In the genomic region with DNA sequence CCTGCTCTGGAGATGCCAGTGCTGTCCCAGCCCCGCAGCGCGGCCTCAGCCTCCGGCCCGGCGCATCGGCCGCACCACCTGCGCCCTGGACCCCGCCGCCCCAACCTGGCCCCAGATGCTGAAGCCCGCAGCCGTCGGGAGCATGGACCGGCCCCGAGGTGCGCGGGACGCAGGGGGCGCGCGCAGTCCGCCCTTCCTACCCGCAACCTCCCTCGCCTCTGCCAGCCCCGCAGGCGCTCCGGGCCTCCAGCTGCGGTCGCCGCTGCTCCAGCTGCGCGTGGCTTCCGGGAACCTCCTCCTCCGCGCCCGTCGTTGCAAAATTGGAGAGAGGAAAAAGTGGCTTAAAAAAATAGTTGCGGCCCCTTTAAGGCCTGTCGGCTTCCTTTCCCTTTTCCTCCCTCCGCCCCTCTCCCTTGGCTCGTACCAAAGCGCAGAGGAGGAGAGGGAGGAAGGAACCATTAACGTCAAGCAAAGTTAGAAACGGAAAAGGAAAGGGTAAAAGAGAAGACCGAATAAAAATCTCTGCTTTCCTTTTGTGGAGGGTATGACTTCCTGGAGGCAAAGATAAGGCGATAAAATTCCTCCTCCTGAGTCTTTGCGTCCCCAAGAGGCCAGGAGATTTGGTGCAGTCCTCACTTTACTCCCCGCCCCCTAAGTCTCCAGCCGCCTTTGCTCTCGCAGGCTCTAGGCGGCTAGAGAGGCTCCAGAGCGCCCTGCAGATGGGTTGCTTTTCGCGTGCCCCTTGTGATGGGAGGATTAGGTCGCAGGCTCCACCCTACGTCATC, we compare ENCODE assay signal across 8 cellular contexts. TPM values are rescaled to one million over a fixed set of nuclear protein-coding genes. Genes with fewer than 3 reads are reported as not detected.
A peak's percentile ranks its signal among the peaks of the same experiment; 100 is the strongest.
DNase-seq lines count a peak whose midpoint lies in the region; ATAC-seq and TF ChIP-seq lines count a peak whose summit lies in the region.

CDIPT (minus strand) TSS at position 343 of the 785 bp plus-strand sequence. CDS start 369 bp downstream, outside the sequence.

- peak; percentile 94 for ATAC-seq in GM21447 (IDR thresholded peaks at IDR 0.05; ENCODE audit: unreplicated experiment)

- H2AFZ ChIP-seq in OCI-LY3 (ENCODE audit: low read depth, low read length): peak within 1 kb of the TSS; percentile 92

- peak within 1 kb of the TSS; percentile 97 for H3K4me3 Mint-ChIP-seq in endothelial cell (ENCODE audit: unreplicated experiment)
- H3K4me3 Mint-ChIP-seq in mesothelial cell of epicardium: peak within 1 kb of the TSS; percentile 94

- H3K79me2 ChIP-seq in OCI-LY3 (ENCODE audit: low read length): peaks cover 10% of the 10 kb centered on the region

- H3K36me3 ChIP-seq in OCI-LY3 (replicated peaks; ENCODE audit: low read depth, low read length): peaks cover 3% of the 10 kb centered on the region

- no peaks in the 10 kb centered on the region for H3K9me3 ChIP-seq in OCI-LY3 (ENCODE audit: insufficient read depth, low read length)

- H3K27ac Mint-ChIP-seq in endothelial cell (ENCODE audit: unreplicated experiment) (peak within 1 kb of the TSS; percentile 98), mesothelial cell of epicardium (peak within 1 kb of the TSS; percentile 100)

- peak; percentile 99 for DNase-seq in DMS 273 (lab: John Stamatoyannopoulos, UW; ENCODE audit: unreplicated experiment)
- peak; percentile 86 for DNase-seq in HuH-7.5 (ENCODE audit: low spot score)
- peak; percentile 91 for DNase-seq in activated CD8-positive, alpha-beta memory T cell treated with anti-CD3 and anti-CD28 coated beads, Interleukin-2, amount 50 U/mL, for 48 hours
- DNase-seq in endothelial cell (ENCODE audit: low spot score): peak; percentile 86
- peak; percentile 73 to 84 for DNase-seq in mesothelial cell of epicardium (ENCODE audit: low spot score in 2 of 2, unreplicated experiment in 2 of 2)
- DNase-seq in stimulated activated CD8-positive, alpha-beta memory T cell treated with anti-CD3 and anti-CD28 coated beads, Interleukin-15, amount 100 ng/mL, for 48 hours (ENCODE audit: low read depth in 2 of 2): peak; percentile 88 to 89

- H3K4me2 ChIP-seq in OCI-LY3 (ENCODE audit: low read length): peak within 1 kb of the TSS; percentile 98

- peak within 1 kb of the TSS; percentile 67 for H3K9ac ChIP-seq in OCI-LY3 (ENCODE audit: low read length)

- TF ChIP-seq CTCF in OCI-LY3 (IDR thresholded peaks at IDR 0.05; ENCODE audit: low read depth, low read length): peak; percentile 71
- TF ChIP-seq CTCF in endothelial cell (IDR thresholded peaks at IDR 0.05; ENCODE audit: unreplicated experiment): no peak
- no peak for TF ChIP-seq CTCF in mesothelial cell of epicardium (IDR thresholded peaks at IDR 0.05; ENCODE audit: unreplicated experiment)

- H3K4me1 ChIP-seq in OCI-LY3 (ENCODE audit: low read length): peaks cover 9% of the 10 kb centered on the region

- H3K4me1 Mint-ChIP-seq in endothelial cell (ENCODE audit: unreplicated experiment): peaks cover 16% of the 10 kb centered on the region
- peaks cover 9% of the 10 kb centered on the region for H3K4me1 Mint-ChIP-seq in mesothelial cell of epicardium

- H3K27me3 ChIP-seq in OCI-LY3 (ENCODE audit: low read depth, low read length): no peaks in the 10 kb centered on the region

- H3K36me3 Mint-ChIP-seq in endothelial cell (ENCODE audit: low read depth, unreplicated experiment) (peaks cover 11% of the 10 kb centered on the region), mesothelial cell of epicardium (peaks cover 11% of the 10 kb centered on the region)

- H3K27me3 Mint-ChIP-seq in endothelial cell (ENCODE audit: unreplicated experiment): peaks cover 13% of the 10 kb centered on the region
- H3K27me3 Mint-ChIP-seq in mesothelial cell of epicardium (ENCODE audit: low read depth): no peaks in the 10 kb centered on the region

- peak within 1 kb of the TSS; percentile 84 for H3K4me3 ChIP-seq in OCI-LY3 (ENCODE audit: low read length)

- no peaks in the 10 kb centered on the region for H4K20me1 ChIP-seq in OCI-LY3 (ENCODE audit: insufficient read depth, low read length)

- peak within 1 kb of the TSS; percentile 59 for H3K27ac ChIP-seq in OCI-LY3 (ENCODE audit: low read length)

- no peaks in the 10 kb centered on the region for H3K9me3 Mint-ChIP-seq in endothelial cell (ENCODE audit: unreplicated experiment)
- no peaks in the 10 kb centered on the region for H3K9me3 Mint-ChIP-seq in mesothelial cell of epicardium

RNA-seq across cellular contexts. Expression of gene CDIPT, which starts in this region (rescaled TPM):
- total RNA-seq in endothelial cell (ENCODE audit: unreplicated experiment) (85.0 TPM), mesothelial cell of epicardium (49.7 to 51.7 TPM (median 49.7 TPM) in 3 replicates)

Comparison
In these comparisons a context has a peak if more than half of its experiments do, and no peak if none do; other contexts are left out.
1. Peak in every context shown above with its lines: DNase-seq, ATAC-seq, H3K4me3 ChIP-seq and H3K27ac ChIP-seq.